ENCODE assay signal across 15 cellular contexts in the genomic region with DNA sequence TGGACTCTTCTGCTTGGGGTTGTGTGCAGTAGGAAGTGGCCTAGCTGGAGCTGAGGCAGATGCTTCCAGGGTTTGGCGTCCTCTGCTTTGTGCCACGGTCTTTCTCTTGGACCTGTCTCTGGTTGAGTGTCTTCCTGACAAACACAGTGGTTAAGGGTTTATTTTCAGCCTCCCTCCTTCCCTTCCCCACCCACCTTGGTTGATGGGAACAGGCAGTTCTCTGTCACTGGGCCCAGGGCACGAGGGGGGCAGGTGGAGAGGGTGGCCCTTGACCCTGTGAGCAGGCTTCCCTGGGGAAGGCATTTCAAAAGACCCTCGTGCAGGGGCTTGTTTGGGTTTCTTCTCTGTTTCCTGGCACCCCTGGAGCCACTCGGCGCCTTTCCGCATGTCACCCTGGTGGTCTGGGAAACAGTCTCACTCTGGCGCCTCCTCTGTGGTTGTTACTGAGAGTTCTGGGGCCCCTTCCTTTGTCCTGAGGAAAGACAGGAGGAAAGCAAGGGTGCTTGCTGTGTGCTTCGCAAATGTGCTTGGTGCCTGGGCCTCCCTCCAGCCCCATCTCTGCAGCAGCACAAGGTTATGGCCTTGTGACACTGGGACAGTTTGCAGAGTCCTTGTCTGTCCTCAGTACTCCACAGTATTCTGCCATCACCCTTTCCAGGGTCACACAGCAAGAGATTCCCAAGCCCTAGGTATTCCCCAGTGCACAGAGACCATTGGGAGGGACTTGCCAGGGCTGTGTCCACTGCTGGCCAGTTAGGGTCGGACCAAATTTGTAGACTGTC. TPM values are rescaled to one million over a fixed set of nuclear protein-coding genes. Genes with fewer than 3 reads are reported as not detected.
DNase-seq lines count a peak whose midpoint lies in the region; ATAC-seq and TF ChIP-seq lines count a peak whose summit lies in the region.
"Had no signal": no experiment of that assay in that cellular context is flagged by ENCODE, and none has a peak within 500 bp of the region (broad histone marks: within the 10 kb centered on the region; RNA-seq: fewer than 3 reads in every experiment).

No MANE protein-coding gene starts in this region.

- CTCF ChIA-PET in AG04450 (lab: Charles Lee), result no interaction called here

- H3K4me3 Mint-ChIP-seq in activated T-helper 1 cell treated with anti-CD3 and anti-CD28 coated beads, Interleukin-12 subunit alpha, Interleukin-12 subunit beta, Interleukin-2, Interleukin-4 antibody, amounts not matched to agents 30 ng/mL and 10 ng/mL and 1 ng/mL, durations not matched to agents 14 hours and 24 hours and 36 hours, result no peak overlapping the region
- no peak overlapping the region for H3K4me3 Mint-ChIP-seq in stimulated activated naive B cell treated with anti-CD40 and anti-IgM and Interleukin-4, amounts not matched to agents 10 μg/mL and 1 μg/mL and 100 μg/mL, for 72 hours
- H3K4me3 Mint-ChIP-seq: activated CD4-positive, alpha-beta T cell treated with anti-CD3 and anti-CD28 coated beads, Interleukin-2, amount 10 ng/mL, durations not matched to agents 24 days and 14 days had no signal

- peaks cover 16% of the 10 kb centered on the region for H3K36me3 Mint-ChIP-seq in activated T-helper 1 cell treated with anti-CD3 and anti-CD28 coated beads, Interleukin-12 subunit alpha, Interleukin-12 subunit beta, Interleukin-2, Interleukin-4 antibody, amounts not matched to agents 30 ng/mL and 10 ng/mL and 1 ng/mL, durations not matched to agents 14 hours and 24 hours and 36 hours (ENCODE audit: low read depth)
- peaks cover 42 to 60% of the 10 kb centered on the region in 2 donors for H3K36me3 Mint-ChIP-seq in stimulated activated naive B cell treated with anti-CD40 and anti-IgM and Interleukin-4, amounts not matched to agents 10 μg/mL and 1 μg/mL and 100 μg/mL, for 72 hours

- H3K4me3 ChIP-seq in AG04450 (ENCODE audit: low read depth, low read length) (no peak overlapping the region), cardiac muscle cell (no peak overlapping the region), sigmoid colon (no peak overlapping the region), H7 (ENCODE audit: insufficient read depth, low read depth, low read length) (no peak overlapping the region)

- H3K4me1 ChIP-seq in cardiac muscle cell (ENCODE audit: low read depth), result peaks cover 26% of the 10 kb centered on the region
- peaks cover 0 to 38% (median 29%) of the 10 kb centered on the region in 4 donors for H3K4me1 ChIP-seq in sigmoid colon

- no peaks in the 10 kb centered on the region for H3K27me3 Mint-ChIP-seq in activated T-helper 1 cell treated with anti-CD3 and anti-CD28 coated beads, Interleukin-12 subunit alpha, Interleukin-12 subunit beta, Interleukin-2, Interleukin-4 antibody, amounts not matched to agents 30 ng/mL and 10 ng/mL and 1 ng/mL, durations not matched to agents 14 hours and 24 hours and 36 hours (ENCODE audit: insufficient read depth)
- no peaks in the 10 kb centered on the region for H3K27me3 Mint-ChIP-seq in stimulated activated naive B cell treated with anti-CD40 and anti-IgM and Interleukin-4, amounts not matched to agents 10 μg/mL and 1 μg/mL and 100 μg/mL, for 72 hours
- H3K27me3 Mint-ChIP-seq: activated CD4-positive, alpha-beta T cell treated with anti-CD3 and anti-CD28 coated beads, Interleukin-2, amount 10 ng/mL, durations not matched to agents 24 days and 14 days had no signal

- H3K9me3 ChIP-seq in AG04450 (ENCODE audit: control insufficient read depth, insufficient read depth, low read length) (no peaks in the 10 kb centered on the region; the same call in 1 of the 2 replicates), cardiac muscle cell (ENCODE audit: low read depth) (no peaks in the 10 kb centered on the region), sigmoid colon (no peaks in the 10 kb centered on the region)

- POLR2A ChIA-PET in AG04450 (lab: Yijun Ruan, JAX), result no interaction called here

- H3K9me3 Mint-ChIP-seq in activated T-helper 1 cell treated with anti-CD3 and anti-CD28 coated beads, Interleukin-12 subunit alpha, Interleukin-12 subunit beta, Interleukin-2, Interleukin-4 antibody, amounts not matched to agents 30 ng/mL and 10 ng/mL and 1 ng/mL, durations not matched to agents 14 hours and 24 hours and 36 hours, result no peaks in the 10 kb centered on the region
- no peaks in the 10 kb centered on the region for H3K9me3 Mint-ChIP-seq in stimulated activated naive B cell treated with anti-CD40 and anti-IgM and Interleukin-4, amounts not matched to agents 10 μg/mL and 1 μg/mL and 100 μg/mL, for 72 hours
- H3K9me3 Mint-ChIP-seq: activated CD4-positive, alpha-beta T cell treated with anti-CD3 and anti-CD28 coated beads, Interleukin-2, amount 10 ng/mL, durations not matched to agents 24 days and 14 days had no signal

- no peak for DNase-seq in AG04450 (ENCODE audit: low read depth, low spot score)
- DNase-seq in activated T-helper 1 cell treated with anti-CD3 and anti-CD28 coated beads, Interleukin-12 subunit alpha, Interleukin-12 subunit beta, Interleukin-2, Interleukin-4 antibody, amounts not matched to agents 30 ng/mL and 10 ng/mL and 1 ng/mL, durations not matched to agents 14 hours and 24 hours and 36 hours (ENCODE audit: low spot score), result no peak
- no peak for DNase-seq in cardiac muscle cell (ENCODE audit: low read depth in 1 of 2, low spot score in 1 of 2)
- DNase-seq in sigmoid colon, result no peak
- DNase-seq in H7, result no peak
- DNase-seq in stimulated activated naive B cell treated with anti-CD40 and anti-IgM and Interleukin-4, amounts not matched to agents 10 μg/mL and 1 μg/mL and 100 μg/mL, for 72 hours, result no peak
- DNase-seq: activated CD4-positive, alpha-beta T cell treated with anti-CD3 and anti-CD28 coated beads, Interleukin-2, amount 10 ng/mL, durations not matched to agents 24 days and 14 days; aorta; DMS 273 treated with DMSO at 0.1 percent for 48 hours; mesendoderm; NCI-H1436; NCI-H2227 treated with DMSO at 0.1 percent for 48 hours; T1000 had no signal

- no peak for TF ChIP-seq POLR2A in sigmoid colon (IDR thresholded peaks at IDR 0.05)

- H3K4me1 Mint-ChIP-seq in activated T-helper 1 cell treated with anti-CD3 and anti-CD28 coated beads, Interleukin-12 subunit alpha, Interleukin-12 subunit beta, Interleukin-2, Interleukin-4 antibody, amounts not matched to agents 30 ng/mL and 10 ng/mL and 1 ng/mL, durations not matched to agents 14 hours and 24 hours and 36 hours (ENCODE audit: low read depth), result no peaks in the 10 kb centered on the region
- no peaks in the 10 kb centered on the region for H3K4me1 Mint-ChIP-seq in stimulated activated naive B cell treated with anti-CD40 and anti-IgM and Interleukin-4, amounts not matched to agents 10 μg/mL and 1 μg/mL and 100 μg/mL, for 72 hours
- H3K4me1 Mint-ChIP-seq: activated CD4-positive, alpha-beta T cell treated with anti-CD3 and anti-CD28 coated beads, Interleukin-2, amount 10 ng/mL, durations not matched to agents 24 days and 14 days had no signal

- intact Hi-C loops in activated T-helper 1 cell treated with anti-CD3 and anti-CD28 coated beads, Interleukin-12 subunit alpha, Interleukin-12 subunit beta, Interleukin-2, Interleukin-4 antibody, amounts not matched to agents 30 ng/mL and 10 ng/mL and 1 ng/mL, durations not matched to agents 14 hours and 24 hours and 36 hours (cut with micrococcal nuclease), result no loop called here
- intact Hi-C loops in sigmoid colon (cut with DNase I), result no loop called here

- TF ChIP-seq CTCF in AG04450 (IDR thresholded peaks at IDR 0.05; ENCODE audit: low read depth, low read length) (no peak), cardiac muscle cell (IDR thresholded peaks at IDR 0.05; ENCODE audit: low read depth, low read length) (no peak), sigmoid colon (IDR thresholded peaks at IDR 0.05) (no peak)

- peaks cover 48% of the 10 kb centered on the region for H3K36me3 ChIP-seq in cardiac muscle cell
- H3K36me3 ChIP-seq in sigmoid colon, result peaks cover 48 to 82% (median 58%) of the 10 kb centered on the region in 4 donors
- H3K36me3 ChIP-seq in H7 (replicated peaks; ENCODE audit: control insufficient read depth, insufficient read depth, low read length), result peaks cover 31% of the 10 kb centered on the region

- peak overlapping the region; percentile 44 for H3K27ac Mint-ChIP-seq in activated T-helper 1 cell treated with anti-CD3 and anti-CD28 coated beads, Interleukin-12 subunit alpha, Interleukin-12 subunit beta, Interleukin-2, Interleukin-4 antibody, amounts not matched to agents 30 ng/mL and 10 ng/mL and 1 ng/mL, durations not matched to agents 14 hours and 24 hours and 36 hours
- H3K27ac Mint-ChIP-seq in stimulated activated naive B cell treated with anti-CD40 and anti-IgM and Interleukin-4, amounts not matched to agents 10 μg/mL and 1 μg/mL and 100 μg/mL, for 72 hours, result no peak overlapping the region
- H3K27ac Mint-ChIP-seq: activated CD4-positive, alpha-beta T cell treated with anti-CD3 and anti-CD28 coated beads, Interleukin-2, amount 10 ng/mL, durations not matched to agents 24 days and 14 days had no signal

- no peaks in the 10 kb centered on the region for H3K27me3 ChIP-seq in AG04450 (ENCODE audit: control insufficient read depth, insufficient read depth, low read length)
- H3K27me3 ChIP-seq in cardiac muscle cell, result no peaks in the 10 kb centered on the region
- H3K27me3 ChIP-seq in sigmoid colon, result no peaks in the 10 kb centered on the region
- no peaks in the 10 kb centered on the region for H3K27me3 ChIP-seq in H7 (ENCODE audit: control insufficient read depth, insufficient read depth, low read length)

- ATAC-seq in HG03039 (IDR thresholded peaks at IDR 0.05; ENCODE audit: unreplicated experiment) (no peak), GM21447 (IDR thresholded peaks at IDR 0.05; ENCODE audit: unreplicated experiment) (no peak)
- no peak for ATAC-seq in stimulated activated naive B cell treated with anti-CD40 and anti-IgM and Interleukin-4, amounts not matched to agents 10 μg/mL and 1 μg/mL and 100 μg/mL, for 72 hours (replicated peaks)

- 83 to 90% methylated on average over 10 of the region's 10 CpGs for WGBS in sigmoid colon, 2 donors

- H3K27ac ChIP-seq in AG04450 (ENCODE audit: low read depth, low read length), result peak overlapping the region; percentile 21
- peak overlapping the region; percentile 91 for H3K27ac ChIP-seq in cardiac muscle cell
- peak overlapping the region; percentile 56 to 76 (median 75) for H3K27ac ChIP-seq in sigmoid colon

- no peak for TF ChIP-seq EP300 in sigmoid colon (IDR thresholded peaks at IDR 0.05)

RNA-seq across cellular contexts. Expression of a gene that starts 10.3 kb away (rescaled TPM):
- polyA plus RNA-seq in AG04450 (2011; rRNA removed) (0.02 TPM in 1 of 2 replicates, not detected in the other), cardiac muscle cell (0.91 TPM in 1 of 2 replicates, not detected in the other), sigmoid colon (10 to 100 TPM; 18.0 to 63.0 (median 58.5) TPM)
- 0.09 TPM in 1 of 2 replicates, not detected in the other for polyA minus RNA-seq in AG04450 (2011; rRNA and poly(A)+ RNA removed)
- total RNA-seq in activated T-helper 1 cell treated with anti-CD3 and anti-CD28 coated beads, Interleukin-12 subunit alpha, Interleukin-12 subunit beta, Interleukin-2, Interleukin-4 antibody, amounts not matched to agents 30 ng/mL and 10 ng/mL and 1 ng/mL, durations not matched to agents 14 hours and 24 hours and 36 hours, result 0.05 and 0.16 TPM in 2 replicates
- total RNA-seq in cardiac muscle cell (0.81 and 2.2 TPM in 2 replicates), sigmoid colon (100 to 1,000 TPM in 3 of 4 donors, 10 to 100 TPM in 1; 92.0 to 138 (median 120) TPM)
- total RNA-seq in H7 (2014; rRNA removed; shearing (Covaris generic)), result 0.52 and 1.3 TPM in 2 replicates

RNA-seq across cellular contexts. Expression of a gene that starts 29.5 kb away (rescaled TPM):
- polyA plus RNA-seq in AG04450 (2011; rRNA removed) (71.0 and 73.0 TPM in 2 replicates), cardiac muscle cell (80.8 and 108 TPM in 2 replicates), sigmoid colon (10 to 100 TPM; 14.3 to 47.4 (median 18.0) TPM)
- 104 and 115 TPM in 2 replicates for polyA minus RNA-seq in AG04450 (2011; rRNA and poly(A)+ RNA removed)
- total RNA-seq in activated T-helper 1 cell treated with anti-CD3 and anti-CD28 coated beads, Interleukin-12 subunit alpha, Interleukin-12 subunit beta, Interleukin-2, Interleukin-4 antibody, amounts not matched to agents 30 ng/mL and 10 ng/mL and 1 ng/mL, durations not matched to agents 14 hours and 24 hours and 36 hours, result 72.0 and 74.2 TPM in 2 replicates
- total RNA-seq in cardiac muscle cell (131 and 205 TPM in 2 replicates), sigmoid colon (100 to 1,000 TPM in 1 of 4 donors, 10 to 100 TPM in 3; 53.5 to 113 (median 68.4) TPM)
- 51.1 and 70.7 TPM in 2 replicates for total RNA-seq in H7 (2014; rRNA removed; shearing (Covaris generic))

RNA-seq across cellular contexts. Expression of a gene that starts 31.0 kb away (rescaled TPM):
- polyA plus RNA-seq in AG04450 (2011; rRNA removed) (1.7 and 1.9 TPM in 2 replicates), cardiac muscle cell (1,312 and 3,313 TPM in 2 replicates), sigmoid colon (10 to 100 TPM in 2 of 3 donors, 1 to 10 TPM in 1; 2.6 to 34.2 (median 23.6) TPM)
- polyA minus RNA-seq in AG04450 (2011; rRNA and poly(A)+ RNA removed), result 1.4 and 2.0 TPM in 2 replicates
- total RNA-seq in activated T-helper 1 cell treated with anti-CD3 and anti-CD28 coated beads, Interleukin-12 subunit alpha, Interleukin-12 subunit beta, Interleukin-2, Interleukin-4 antibody, amounts not matched to agents 30 ng/mL and 10 ng/mL and 1 ng/mL, durations not matched to agents 14 hours and 24 hours and 36 hours, result 0.32 and 0.67 TPM in 2 replicates
- total RNA-seq in cardiac muscle cell (1,875 and 4,623 TPM in 2 replicates), sigmoid colon (1 to 10 TPM in 1 of 4 donors, under 1 TPM in 1, not detected in 2; 0.99 to 2.9 TPM)
- 4.2 and 7.2 TPM in 2 replicates for total RNA-seq in H7 (2014; rRNA removed; shearing (Covaris generic))

RNA-seq across cellular contexts. Expression of a gene that starts 40.0 kb away (rescaled TPM):
- polyA plus RNA-seq in AG04450 (2011; rRNA removed), result 0.02 TPM in 1 of 2 replicates, not detected in the other
- 0.28 TPM in 1 of 2 replicates, not detected in the other for polyA minus RNA-seq in AG04450 (2011; rRNA and poly(A)+ RNA removed)
- 0.13 TPM in 1 of 2 replicates, not detected in the other for total RNA-seq in activated T-helper 1 cell treated with anti-CD3 and anti-CD28 coated beads, Interleukin-12 subunit alpha, Interleukin-12 subunit beta, Interleukin-2, Interleukin-4 antibody, amounts not matched to agents 30 ng/mL and 10 ng/mL and 1 ng/mL, durations not matched to agents 14 hours and 24 hours and 36 hours
- total RNA-seq in cardiac muscle cell, result 6.5 and 13.6 TPM in 2 replicates
- 3.2 and 3.4 TPM in 2 replicates for polyA plus RNA-seq in cardiac muscle cell
- total RNA-seq in sigmoid colon, result 1 to 10 TPM; 2.6 to 5.4 (median 4.3) TPM
- 1 to 10 TPM in 1 of 3 donors, under 1 TPM in 2; 0.23 to 7.4 (median 0.60) TPM for polyA plus RNA-seq in sigmoid colon
- total RNA-seq in H7 (2014; rRNA removed; shearing (Covaris generic)), result 1.1 and 2.2 TPM in 2 replicates

RNA-seq across cellular contexts. Expression of a gene that starts 48.8 kb away (rescaled TPM):
- polyA plus RNA-seq in AG04450 (2011; rRNA removed) (97.9 and 154 TPM in 2 replicates), cardiac muscle cell (113 and 120 TPM in 2 replicates), sigmoid colon (10 to 100 TPM in 2 of 3 donors, 1 to 10 TPM in 1; 9.0 to 32.8 (median 12.9) TPM)
- 130 and 174 TPM in 2 replicates for polyA minus RNA-seq in AG04450 (2011; rRNA and poly(A)+ RNA removed)
- total RNA-seq in activated T-helper 1 cell treated with anti-CD3 and anti-CD28 coated beads, Interleukin-12 subunit alpha, Interleukin-12 subunit beta, Interleukin-2, Interleukin-4 antibody, amounts not matched to agents 30 ng/mL and 10 ng/mL and 1 ng/mL, durations not matched to agents 14 hours and 24 hours and 36 hours, result 60.8 and 61.7 TPM in 2 replicates
- total RNA-seq in cardiac muscle cell (214 and 233 TPM in 2 replicates), sigmoid colon (10 to 100 TPM; 13.8 to 23.7 (median 17.3) TPM)
- 302 and 311 TPM in 2 replicates for total RNA-seq in H7 (2014; rRNA removed; shearing (Covaris generic))

Comparison
In these comparisons a context has a peak if more than half of its experiments do, and no peak if none do; other contexts are left out.
1. H3K27ac ChIP-seq: peak in every context shown above with its lines; median percentile 91 in cardiac muscle cell; 75 in sigmoid colon; 21 in AG04450.
2. RNA of a gene that starts 10.3 kb away (total RNA-seq): 92.0 to 138 TPM in sigmoid colon; 0.81 to 2.2 TPM in cardiac muscle cell, 0.52 to 1.3 TPM in H7 and 0.05 to 0.16 TPM in activated T-helper 1 cell treated with anti-CD3 and anti-CD28 coated beads, Interleukin-12 subunit alpha, Interleukin-12 subunit beta, Interleukin-2, Interleukin-4 antibody, amounts not matched to agents 30 ng/mL and 10 ng/mL and 1 ng/mL, durations not matched to agents 14 hours and 24 hours and 36 hours; every median in the first group is over 10 times any median in the second.
3. RNA of a gene that starts 31.0 kb away (total RNA-seq): 1,875 to 4,623 TPM in cardiac muscle cell; 4.2 to 7.2 TPM in H7, 0.99 to 2.9 TPM in sigmoid colon and 0.32 to 0.67 TPM in activated T-helper 1 cell treated with anti-CD3 and anti-CD28 coated beads, Interleukin-12 subunit alpha, Interleukin-12 subunit beta, Interleukin-2, Interleukin-4 antibody, amounts not matched to agents 30 ng/mL and 10 ng/mL and 1 ng/mL, durations not matched to agents 14 hours and 24 hours and 36 hours; every median in the first group is over 100 times any median in the second.